12 cellular contexts compared by ENCODE assay signal in genomic region chr14:101885254-101885576, GRCh38.
DNase-seq lines count a peak whose midpoint lies in the region; ATAC-seq and TF ChIP-seq lines count a peak whose summit lies in the region.
"Had no signal": no experiment of that assay in that cellular context is flagged by ENCODE, and none has a peak within 500 bp of the region (broad histone marks: within the 10 kb centered on the region; RNA-seq: fewer than 3 reads in every experiment).

No MANE protein-coding gene starts in this region.

- TF ChIP-seq POLR2A in sigmoid colon (IDR thresholded peaks at IDR 0.05): no peak

- H3K4me3 ChIP-seq in sigmoid colon (no peak overlapping the region), lower lobe of right lung (no peak overlapping the region)
- H3K4me3 ChIP-seq: HAP-1 had no signal

- WGBS in sigmoid colon, 2 donors: 95 to 96% methylated on average over 15 of the region's 15 CpGs

- H3K4me1 ChIP-seq in sigmoid colon: no peaks in the 10 kb centered on the region
- H3K4me1 ChIP-seq in lower lobe of right lung: no peaks in the 10 kb centered on the region
- H3K4me1 ChIP-seq: HAP-1 had no signal

- H3K27ac ChIP-seq in sigmoid colon (no peak overlapping the region), lower lobe of right lung (no peak overlapping the region)

- intact Hi-C loops in left ventricle myocardium superior (cut with micrococcal nuclease) (no loop called here), Right ventricle myocardium superior (cut with DNase I) (no loop called here), sigmoid colon (cut with DNase I) (no loop called here), lower lobe of right lung (cut with DNase I) (no loop called here)

- H3K36me3 ChIP-seq in sigmoid colon (peaks cover 14 to 67% (median 45%) of the 10 kb centered on the region in 4 donors), lower lobe of right lung (peaks cover 87% of the 10 kb centered on the region)

- H3K9me3 ChIP-seq in sigmoid colon (no peaks in the 10 kb centered on the region), lower lobe of right lung (no peaks in the 10 kb centered on the region)
- H3K9me3 ChIP-seq: HAP-1 had no signal

- DNase-seq in left ventricle myocardium superior (no peak), Right ventricle myocardium superior (no peak), islet precursor cell (peak; percentile 27), sigmoid colon (peak; percentile 58), lower lobe of right lung (no peak)
- DNase-seq: CD8-positive, alpha-beta T cell; COR-L47; DND-41; GDM1 had no signal

- TF ChIP-seq CTCF in sigmoid colon (IDR thresholded peaks at IDR 0.05) (no peak), lower lobe of right lung (IDR thresholded peaks at IDR 0.05) (no peak)

- ATAC-seq in left ventricle myocardium superior (peak; percentile 6), Right ventricle myocardium superior (ENCODE audit: poor library complexity) (no peak), GM19467 (IDR thresholded peaks at IDR 0.05; ENCODE audit: unreplicated experiment) (no peak), HG03108 (IDR thresholded peaks at IDR 0.05; ENCODE audit: unreplicated experiment) (no peak), lower lobe of right lung (no peak)
- ATAC-seq: CD8-positive, alpha-beta T cell had no signal

- no peak for TF ChIP-seq EP300 in sigmoid colon (IDR thresholded peaks at IDR 0.05)

- H3K27me3 ChIP-seq in sigmoid colon: no peaks in the 10 kb centered on the region
- H3K27me3 ChIP-seq in lower lobe of right lung (ENCODE audit: low read depth): no peaks in the 10 kb centered on the region

Comparison
In these comparisons a context has a peak if more than half of its experiments do, and no peak if none do; other contexts are left out.
1. DNase-seq: peak in islet precursor cell (single experiment) and sigmoid colon (single experiment); none in left ventricle myocardium superior (single experiment), Right ventricle myocardium superior (single experiment) and lower lobe of right lung (single experiment).